ENCODE assay signal across 18 cellular contexts in the genomic region with DNA sequence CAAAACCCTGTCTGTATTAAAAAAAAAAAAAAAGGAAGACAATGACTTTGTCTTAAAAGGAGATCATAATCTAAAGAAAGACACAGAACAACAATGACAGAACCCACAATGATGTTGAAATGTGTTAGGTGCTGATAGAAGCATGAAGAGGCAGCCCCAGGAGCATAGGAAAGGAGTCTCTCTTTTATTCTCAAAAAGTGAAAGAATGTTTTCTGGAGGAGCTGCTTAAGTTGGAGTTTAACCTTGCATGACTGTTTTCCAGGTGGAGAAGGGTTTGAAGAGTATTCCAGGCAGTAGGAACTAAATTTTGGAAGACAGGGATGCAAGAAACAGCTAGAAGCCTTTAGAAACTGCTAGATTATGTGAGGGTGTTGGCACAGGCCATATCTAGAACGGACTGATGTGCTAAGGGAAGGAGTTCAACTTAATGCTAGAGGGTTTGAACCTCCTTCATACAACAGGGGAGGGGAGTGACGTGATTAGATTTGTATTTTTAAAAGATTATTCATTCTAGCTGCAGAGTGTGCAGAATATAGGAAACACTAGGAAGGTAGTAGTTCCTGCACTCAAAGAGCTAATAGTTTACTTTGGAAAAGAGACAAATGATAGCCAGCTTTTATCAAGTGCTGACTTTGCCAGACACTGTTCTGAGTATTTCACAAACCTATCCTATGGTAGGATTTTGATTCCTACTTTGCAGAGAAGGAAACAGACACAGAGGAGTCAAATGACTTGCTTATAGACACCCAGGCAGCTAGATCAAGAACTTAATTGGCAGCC.
"Had no signal": no experiment of that assay in that cellular context is flagged by ENCODE, and none has a peak within 500 bp of the region (broad histone marks: within the 10 kb centered on the region; RNA-seq: fewer than 3 reads in every experiment).

No MANE protein-coding gene starts in this region.

- H3K4me1 ChIP-seq: breast epithelium, prostate gland had no signal

- H3K27me3 ChIP-seq: breast epithelium, dorsolateral prefrontal cortex, esophagus squamous epithelium, sigmoid colon, suprapubic skin, upper lobe of right lung had no signal

- H3K9me3 ChIP-seq: breast epithelium, esophagus squamous epithelium, prostate gland, sigmoid colon, suprapubic skin, upper lobe of right lung had no signal

- DNase-seq: activated effector memory CD4-positive, alpha-beta T cell treated with anti-CD3 and anti-CD28 coated beads, Interleukin-2, amount 50 U/mL, for 16 hours; activated T-cell treated with anti-CD3 and anti-CD28 coated beads, Interleukin-2, amount 50 U/mL, for 4 hours; aorta; dorsolateral prefrontal cortex; esophagus squamous epithelium; foreskin fibroblast; head of caudate nucleus; left colon; naive thymus-derived CD8-positive, alpha-beta T cell; nucleus accumbens; sigmoid colon; stimulated activated CD4-positive, alpha-beta T cell treated with anti-CD3 and anti-CD28 coated beads, Interleukin-2, amount 100 ng/mL, for 24 hours; stimulated activated naive CD4-positive, alpha-beta T cell treated with Interleukin-2 at 50 U/mL for 16 hours; T-cell; upper lobe of right lung had no signal

- H3K36me3 ChIP-seq: breast epithelium, esophagus squamous epithelium, prostate gland, sigmoid colon, suprapubic skin, upper lobe of right lung had no signal

- ATAC-seq: activated T-cell treated with anti-CD3 and anti-CD28 coated beads, Interleukin-2, amount 50 U/mL, for 4 hours; left colon; naive thymus-derived CD8-positive, alpha-beta T cell; T-cell; upper lobe of right lung had no signal

- H3K4me3 ChIP-seq: breast epithelium, dorsolateral prefrontal cortex, esophagus squamous epithelium, prostate gland, sigmoid colon, suprapubic skin, upper lobe of right lung had no signal

- H3K27ac ChIP-seq: breast epithelium, dorsolateral prefrontal cortex, esophagus squamous epithelium, prostate gland, sigmoid colon, suprapubic skin, upper lobe of right lung had no signal
